In genomic region chr15:61893146-61893545, GRCh38 we compare ENCODE assay signal across 26 cellular contexts.
"Had no signal": no experiment of that assay in that cellular context is flagged by ENCODE, and none has a peak within 500 bp of the region (broad histone marks: within the 10 kb centered on the region; RNA-seq: fewer than 3 reads in every experiment).

No MANE protein-coding gene starts in this region.

- H3K27ac ChIP-seq: left lung, lower lobe of right lung, pancreas, prostate gland, sigmoid colon, spleen, suprapubic skin, thoracic aorta, tibial artery, upper lobe of right lung had no signal

- H3K27me3 ChIP-seq: left lung, pancreas, sigmoid colon, spleen, suprapubic skin, tibial artery, upper lobe of right lung had no signal

- DNase-seq: hippocampal formation; kidney; left colon; lower lobe of right lung; mammary epithelial cell; mesenchymal stem cell; naive thymus-derived CD8-positive, alpha-beta T cell; nucleus accumbens; pancreas; posterior cingulate gyrus; retina; right cardiac atrium; sigmoid colon; small intestine; spleen; stimulated activated CD4-positive, alpha-beta T cell treated with anti-CD3 and anti-CD28 coated beads, Interleukin-4, amount 100 ng/mL, for 24 hours; stimulated activated naive CD4-positive, alpha-beta T cell; tibial artery; trophoblast cell; upper lobe of right lung had no signal

- H3K4me1 ChIP-seq: left lung, lower lobe of right lung, pancreas, prostate gland, sigmoid colon, spleen, suprapubic skin, tibial artery, upper lobe of right lung had no signal

- ATAC-seq: left colon; left lung; lower lobe of right lung; naive thymus-derived CD8-positive, alpha-beta T cell; pancreas; right cardiac atrium; stimulated activated effector memory CD8-positive, alpha-beta T cell treated with anti-CD3 and anti-CD28 coated beads, Interleukin-12 subunit alpha, Interleukin-12 subunit beta, amount 100 ng/mL, for 72 hours; upper lobe of right lung had no signal

- H3K36me3 ChIP-seq: pancreas, prostate gland had no signal

- FAIRE-seq: kidney, small intestine, urothelium cell line had no signal

- H3K9me3 ChIP-seq: pancreas, prostate gland had no signal

- H3K4me3 ChIP-seq: left lung, lower lobe of right lung, pancreas, prostate gland, sigmoid colon, spleen, suprapubic skin, thoracic aorta, tibial artery, upper lobe of right lung had no signal
